In the genomic region with DNA sequence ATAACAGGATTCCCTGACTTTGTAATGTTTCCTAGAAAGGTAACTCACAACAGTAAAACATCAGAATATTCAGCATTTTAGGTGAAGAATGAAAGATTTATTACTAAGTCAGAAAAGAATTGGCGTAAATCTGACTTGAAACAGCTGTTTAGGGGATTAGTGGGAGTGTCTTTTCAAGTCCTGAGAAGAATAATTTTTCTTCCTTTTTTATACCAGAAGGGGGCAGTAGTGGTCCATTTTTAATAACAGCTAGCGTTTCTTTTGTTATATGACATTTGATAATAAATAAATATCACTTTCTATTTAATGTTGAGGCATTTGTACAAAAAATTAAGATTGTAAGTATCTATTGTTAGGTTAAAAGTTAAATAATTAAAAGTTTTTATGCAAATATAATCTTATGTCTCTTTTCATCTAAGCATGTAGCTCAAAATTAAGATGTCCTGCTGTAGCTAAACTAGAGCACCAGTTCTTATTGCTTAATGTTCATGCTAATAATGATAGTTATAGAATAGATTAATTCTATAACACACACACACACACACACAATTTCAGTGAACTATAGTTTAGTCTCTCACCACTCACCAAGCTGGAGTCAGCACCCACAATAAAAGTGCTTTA, we compare ENCODE assay signal across 8 cellular contexts.
DNase-seq lines count a peak whose midpoint lies in the region; ATAC-seq and TF ChIP-seq lines count a peak whose summit lies in the region.

No MANE protein-coding gene starts in this region.

- no peaks in the 10 kb centered on the region for H3K9me2 ChIP-seq in MM.1S (replicated peaks; ENCODE audit: insufficient read depth, low read length)

- 4 to 12% methylated on average over 2 of the region's 2 CpGs for WGBS in thyroid gland, 2 donors

- no peaks in the 10 kb centered on the region for H3K36me3 ChIP-seq in MM.1S (replicated peaks; ENCODE audit: insufficient read depth, low read length)
- H3K36me3 ChIP-seq in thyroid gland: no peaks in the 10 kb centered on the region

- no peak overlapping the region for H3K4me2 ChIP-seq in MM.1S (ENCODE audit: low read depth, low read length)

- H3K4me3 ChIP-seq in MM.1S (ENCODE audit: low read length) (no peak overlapping the region), thyroid gland (replicated peaks in 1 of 3) (no peak overlapping the region)

- no peaks in the 10 kb centered on the region for H3K27me3 ChIP-seq in MM.1S (replicated peaks; ENCODE audit: insufficient read depth, low read length)
- H3K27me3 ChIP-seq in thyroid gland: no peaks in the 10 kb centered on the region

- intact Hi-C loops in thyroid gland (cut with DNase I): no loop called here

- H3K27ac ChIP-seq in MM.1S (ENCODE audit: low read length) (no peak overlapping the region), thyroid gland (no peak overlapping the region)

- peaks cover 2% of the 10 kb centered on the region; the same call in 1 of the 2 replicates for H3K4me1 ChIP-seq in MM.1S (ENCODE audit: low read length)
- no peaks in the 10 kb centered on the region for H3K4me1 ChIP-seq in thyroid gland

- H3F3A ChIP-seq in MM.1S (ENCODE audit: insufficient read depth, low read length): no peaks in the 10 kb centered on the region; the same call in 1 of the 2 replicates

- TF ChIP-seq CTCF in MM.1S (IDR thresholded peaks at IDR 0.05; ENCODE audit: low read length): peak; percentile 53
- peak in 4 of 6 experiments; percentile 37 to 59 (median 44) for TF ChIP-seq CTCF in thyroid gland (IDR thresholded peaks at IDR 0.05)

- peak; percentile 76 for ATAC-seq in GM18517 (IDR thresholded peaks at IDR 0.05; ENCODE audit: unreplicated experiment)

- H3K79me2 ChIP-seq in MM.1S (ENCODE audit: low read length): no peaks in the 10 kb centered on the region

- 0 out of 2 replicates have a peak overlapping the region, but pooled peaks have one; percentile 22 for H2AFZ ChIP-seq in MM.1S (ENCODE audit: low read length)

- DNase-seq in AG08396 (ENCODE audit: low spot score) (peak; percentile 8), MM.1S (peak; percentile 51), SKM-1 (lab: John Stamatoyannopoulos, UW; ENCODE audit: unreplicated experiment) (peak; percentile 6), glomerular endothelial cell (ENCODE audit: extremely low read depth, low read depth, low spot score) (peak; percentile 12), thyroid gland (no peak), HPDE6-E6E7 (ENCODE audit: extremely low spot score) (no peak), activated T-cell treated with anti-CD3 and anti-CD28 coated beads for 4 hours (no peak)

- no peaks in the 10 kb centered on the region for H3K9me3 ChIP-seq in MM.1S (replicated peaks; ENCODE audit: insufficient read depth, low read length)
- H3K9me3 ChIP-seq in thyroid gland: no peaks in the 10 kb centered on the region

- no peak overlapping the region for H3K9ac ChIP-seq in MM.1S (ENCODE audit: low read length)

- TF ChIP-seq POLR2A in thyroid gland (IDR thresholded peaks at IDR 0.05): no peak

- H4K20me1 ChIP-seq in MM.1S (ENCODE audit: insufficient read depth, low read length): no peaks in the 10 kb centered on the region

Comparison
In these comparisons a context has a peak if more than half of its experiments do, and no peak if none do; other contexts are left out.
1. DNase-seq: peak in AG08396 (single experiment), MM.1S (single experiment), SKM-1 (single experiment) and glomerular endothelial cell (single experiment); none in thyroid gland (0 of 2), HPDE6-E6E7 (single experiment) and activated T-cell treated with anti-CD3 and anti-CD28 coated beads for 4 hours (single experiment).